In the genomic region with DNA sequence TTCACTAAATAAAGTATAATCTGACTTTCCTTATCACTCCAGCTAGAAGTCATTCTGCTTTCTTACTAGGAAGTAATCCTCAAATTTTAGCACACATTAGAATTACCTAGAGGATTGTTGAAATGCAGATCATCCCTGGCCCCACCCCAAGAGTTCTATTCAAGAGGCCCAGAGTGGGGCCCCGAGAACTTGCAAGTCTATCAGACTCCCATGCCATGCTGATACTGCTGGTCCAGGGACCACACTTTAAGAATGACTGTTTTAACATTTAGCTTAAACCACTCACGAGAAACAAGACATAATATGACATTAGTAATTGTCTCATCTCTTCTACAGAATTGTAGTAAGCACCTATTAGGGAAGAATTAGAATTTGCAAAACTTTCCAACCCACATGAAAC, we compare ENCODE assay signal across 11 cellular contexts.
"Had no signal": no experiment of that assay in that cellular context is flagged by ENCODE, and none has a peak within 500 bp of the region (broad histone marks: within the 10 kb centered on the region; RNA-seq: fewer than 3 reads in every experiment).

No MANE protein-coding gene starts in this region.

- ATAC-seq: left cardiac atrium, lower lobe of right lung had no signal

- H3K27ac Mint-ChIP-seq: naive B cell; T-helper 2 cell treated with Interferon-gamma antibody and Interleukin-4, amounts not matched to agents 5 μg/mL and 100 μg/mL, for 36 hours had no signal

- H3K4me3 Mint-ChIP-seq: naive B cell; T-helper 2 cell treated with Interferon-gamma antibody and Interleukin-4, amounts not matched to agents 5 μg/mL and 100 μg/mL, for 36 hours had no signal

- H3K4me1 ChIP-seq: lower lobe of right lung, SJCRH30 had no signal

- H3K27ac ChIP-seq: dorsolateral prefrontal cortex, lower lobe of right lung, neutrophil, SJCRH30 had no signal

- H3K9me3 ChIP-seq: lower lobe of right lung, neutrophil, SJCRH30 had no signal

- H3K4me1 Mint-ChIP-seq: naive B cell had no signal

- DNase-seq: dorsolateral prefrontal cortex, glutamatergic neuron, left cardiac atrium, lower lobe of right lung, midbrain, naive B cell, posterior cingulate gyrus, SJCRH30, SW 1271 had no signal

- H3K9me3 Mint-ChIP-seq: T-helper 2 cell treated with Interferon-gamma antibody and Interleukin-4, amounts not matched to agents 5 μg/mL and 100 μg/mL, for 36 hours had no signal

- H3K4me3 ChIP-seq: dorsolateral prefrontal cortex, lower lobe of right lung, SJCRH30 had no signal

- H3K27me3 ChIP-seq: dorsolateral prefrontal cortex, neutrophil, SJCRH30 had no signal

- H3K27me3 Mint-ChIP-seq: naive B cell had no signal
